16 cellular contexts compared by ENCODE assay signal in genomic region chr13:98530236-98530635, GRCh38.
"Had no signal": no experiment of that assay in that cellular context is flagged by ENCODE, and none has a peak within 500 bp of the region (broad histone marks: within the 10 kb centered on the region; RNA-seq: fewer than 3 reads in every experiment).

No MANE protein-coding gene starts in this region.

- ATAC-seq: body of pancreas, mucosa of descending colon had no signal

- H3K27me3 ChIP-seq: body of pancreas, esophagus muscularis mucosa, stomach had no signal

- DNase-seq: activated CD4-positive, alpha-beta T cell treated with anti-CD3 and anti-CD28 coated beads, Interleukin-2, amount 50 U/mL, for 4 hours; activated naive CD4-positive, alpha-beta T cell treated with anti-CD3 and anti-CD28 coated beads, Interleukin-2, amount 50 U/mL, for 16 hours; amniotic stem cell; body of pancreas; cerebellar nuclear complex; dermis blood vessel endothelial cell; glutamatergic neuron; immature natural killer cell; mucosa of descending colon; stimulated activated CD4-positive, alpha-beta T cell treated with anti-CD3 and anti-CD28 coated beads, Interleukin-2, amount 100 ng/mL, for 48 hours; stimulated activated CD8-positive, alpha-beta memory T cell treated with anti-CD3 and anti-CD28 coated beads, Interleukin-4, amount 100 ng/mL, for 48 hours; stomach; T-helper 1 cell had no signal

- H3K9me3 ChIP-seq: body of pancreas, esophagus muscularis mucosa, mucosa of descending colon, stomach, thoracic aorta had no signal

- H3K27ac ChIP-seq: body of pancreas, esophagus muscularis mucosa, SK-N-MC, stomach, thoracic aorta had no signal

- H3K36me3 Mint-ChIP-seq: immature natural killer cell had no signal

- H3K4me3 ChIP-seq: body of pancreas, esophagus muscularis mucosa, mucosa of descending colon, SK-N-MC, stomach, thoracic aorta had no signal

- H3K36me3 ChIP-seq: esophagus muscularis mucosa, stomach, thoracic aorta had no signal

- H3K9me3 Mint-ChIP-seq: immature natural killer cell had no signal
